ENCODE assay signal across 8 cellular contexts in genomic region chr16:15874745-15875314, GRCh38. TPM values are rescaled to one million over a fixed set of nuclear protein-coding genes. Genes with fewer than 3 reads are reported as not detected.
A peak's percentile ranks its signal among the peaks of the same experiment; 100 is the strongest.
DNase-seq lines count a peak whose midpoint lies in the region; TF ChIP-seq lines count a peak whose summit lies in the region.

No MANE protein-coding gene starts in this region.

- TF ChIP-seq CTCF in WERI-Rb-1 (IDR thresholded peaks at IDR 0.05; ENCODE audit: low read depth, low read length) (peak; percentile 84), cardiac muscle cell (IDR thresholded peaks at IDR 0.05; ENCODE audit: low read depth, low read length) (peak; percentile 91)

- no peak overlapping the region for H3K27ac ChIP-seq in WERI-Rb-1
- no peak overlapping the region for H3K27ac ChIP-seq in cardiac muscle cell
- no peak overlapping the region for H3K27ac ChIP-seq in effector memory CD4-positive, alpha-beta T cell (ENCODE audit: insufficient read depth, low read length, poor library complexity, severe bottlenecking)

- DNase-seq in ELR (ENCODE audit: low read depth) (peak; percentile 76), WERI-Rb-1 (peak; percentile 60), cardiac muscle cell (ENCODE audit: low read depth in 1 of 2, low spot score in 1 of 2) (peak; percentile 68 to 82), renal cortical epithelial cell (ENCODE audit: low read depth) (peak; percentile 62), cortex of kidney (lab: John Stamatoyannopoulos, UW) (no peak), DMS79 treated with DMSO at 0.1 percent for 48 hours (lab: John Stamatoyannopoulos, UW) (no peak)
- peak; percentile 16 for DNase-seq in Jurkat, Clone E6-1 (ENCODE audit: low read depth, low spot score)
- DNase-seq in effector memory CD4-positive, alpha-beta T cell: no peak

- no peaks in the 10 kb centered on the region for H3K27me3 ChIP-seq in WERI-Rb-1 (ENCODE audit: insufficient read depth, low read depth, severe bottlenecking)
- no peaks in the 10 kb centered on the region for H3K27me3 ChIP-seq in cardiac muscle cell
- H3K27me3 ChIP-seq in effector memory CD4-positive, alpha-beta T cell (replicated peaks; ENCODE audit: control insufficient read depth, insufficient read depth, low read length, poor library complexity, severe bottlenecking): no peaks in the 10 kb centered on the region

- H3K4me1 ChIP-seq in cardiac muscle cell (ENCODE audit: low read depth): no peaks in the 10 kb centered on the region
- no peaks in the 10 kb centered on the region for H3K4me1 ChIP-seq in effector memory CD4-positive, alpha-beta T cell (ENCODE audit: control insufficient read depth, insufficient read depth, low read length, poor library complexity, severe bottlenecking)

- H3K9me3 ChIP-seq in WERI-Rb-1 (ENCODE audit: severe bottlenecking): no peaks in the 10 kb centered on the region
- H3K9me3 ChIP-seq in cardiac muscle cell (ENCODE audit: low read depth): no peaks in the 10 kb centered on the region
- H3K9me3 ChIP-seq in effector memory CD4-positive, alpha-beta T cell (ENCODE audit: control insufficient read depth, low read length): no peaks in the 10 kb centered on the region

- H3K36me3 ChIP-seq in WERI-Rb-1 (peaks cover 41% of the 10 kb centered on the region), cardiac muscle cell (peaks cover 12% of the 10 kb centered on the region)
- peaks cover 32% of the 10 kb centered on the region for H3K36me3 ChIP-seq in effector memory CD4-positive, alpha-beta T cell (ENCODE audit: control insufficient read depth, insufficient read depth, low read length)

- no peak overlapping the region for H3K4me3 ChIP-seq in Jurkat, Clone E6-1 (ENCODE audit: low read length)
- H3K4me3 ChIP-seq in WERI-Rb-1 (ENCODE audit: low read depth, low read length) (no peak overlapping the region), cardiac muscle cell (no peak overlapping the region)
- H3K4me3 ChIP-seq in effector memory CD4-positive, alpha-beta T cell (ENCODE audit: insufficient read depth, low read depth, low read length, poor library complexity, severe bottlenecking): no peak overlapping the region

RNA-seq across cellular contexts. Expression of gene CEP20, which starts 13.6 kb away (rescaled TPM):
- polyA plus RNA-seq in Jurkat, Clone E6-1 (2012; ENCODE audit: insufficient read depth, insufficient read length): 66.1 TPM
- 14.8 and 15.3 TPM in 2 replicates for total RNA-seq in cardiac muscle cell
- polyA plus RNA-seq in cardiac muscle cell: 21.4 and 33.3 TPM in 2 replicates
- 42.1 and 60.3 TPM in 2 replicates for total RNA-seq in renal cortical epithelial cell

RNA-seq across cellular contexts. Expression of gene MYH11, which starts 18.0 kb away (rescaled TPM):
- 0.38 TPM for polyA plus RNA-seq in Jurkat, Clone E6-1 (2012; ENCODE audit: insufficient read depth, insufficient read length)
- total RNA-seq in cardiac muscle cell (2.0 and 16.3 TPM in 2 replicates), renal cortical epithelial cell (0.05 TPM in 1 of 2 replicates, not detected in the other)
- 3.3 and 12.2 TPM in 2 replicates for polyA plus RNA-seq in cardiac muscle cell

Comparison
In these comparisons a context has a peak if more than half of its experiments do, and no peak if none do; other contexts are left out.
1. DNase-seq: peak in ELR (single experiment), Jurkat, Clone E6-1 (single experiment), WERI-Rb-1 (single experiment), cardiac muscle cell (2 of 2) and renal cortical epithelial cell (single experiment); none in cortex of kidney (single experiment), effector memory CD4-positive, alpha-beta T cell (0 of 3) and DMS79 treated with DMSO at 0.1 percent for 48 hours (single experiment).